ENCODE assay signal across 21 cellular contexts in genomic region chr9:135820661-135821060, GRCh38.
"Had no signal": no experiment of that assay in that cellular context is flagged by ENCODE, and none has a peak within 500 bp of the region (broad histone marks: within the 10 kb centered on the region; RNA-seq: fewer than 3 reads in every experiment).

No MANE protein-coding gene starts in this region.

- H3K4me1 Mint-ChIP-seq: mesothelial cell of epicardium, neural progenitor cell had no signal

- H3K9me3 ChIP-seq: esophagus muscularis mucosa, gastrocnemius medialis, pancreas, tibial nerve had no signal

- H3K27me3 ChIP-seq: esophagus muscularis mucosa, gastrocnemius medialis, neural progenitor cell, pancreas, tibial nerve had no signal

- ATAC-seq: effector memory CD8-positive, alpha-beta T cell; gastrocnemius medialis; natural killer cell; pancreas; right cardiac atrium; stimulated activated effector memory CD8-positive, alpha-beta T cell treated with anti-CD3 and anti-CD28 coated beads, Interleukin-12 subunit alpha, Interleukin-12 subunit beta, amount 100 ng/mL, for 72 hours; stimulated activated naive CD8-positive, alpha-beta T cell treated with anti-CD3 and anti-CD28 coated beads, Interleukin-15, Interleukin-2, amounts not matched to agents 100 U/mL and 50 U/mL, for 24 hours had no signal

- H3K4me3 Mint-ChIP-seq: dendritic cell treated with granulocyte-macrophage colony-stimulating factor and Interleukin-4, amounts not matched to agents 40 ng/mL and 50 ng/mL, for 4 days; effector memory CD8-positive, alpha-beta T cell; mesothelial cell of epicardium; natural killer cell; neural progenitor cell; stimulated activated effector memory CD8-positive, alpha-beta T cell treated with anti-CD3 and anti-CD28 coated beads, Interleukin-12 subunit alpha, Interleukin-12 subunit beta, amount 100 ng/mL, for 72 hours had no signal

- H3K27ac ChIP-seq: epithelial cell of prostate, esophagus muscularis mucosa, gastrocnemius medialis, neural progenitor cell, pancreas, tibial nerve had no signal

- H3K27ac Mint-ChIP-seq: dendritic cell treated with granulocyte-macrophage colony-stimulating factor and Interleukin-4, amounts not matched to agents 40 ng/mL and 50 ng/mL, for 4 days; effector memory CD8-positive, alpha-beta T cell; mesothelial cell of epicardium; natural killer cell; neural progenitor cell; stimulated activated effector memory CD8-positive, alpha-beta T cell treated with anti-CD3 and anti-CD28 coated beads, Interleukin-12 subunit alpha, Interleukin-12 subunit beta, amount 100 ng/mL, for 72 hours had no signal

- H3K4me3 ChIP-seq: esophagus muscularis mucosa, gastrocnemius medialis, neural progenitor cell, pancreas, smooth muscle cell, tibial nerve had no signal

- H3K27me3 Mint-ChIP-seq: dendritic cell treated with granulocyte-macrophage colony-stimulating factor and Interleukin-4, amounts not matched to agents 40 ng/mL and 50 ng/mL, for 4 days; effector memory CD8-positive, alpha-beta T cell; progenitor cell of endocrine pancreas had no signal

- DNase-seq: central memory CD4-positive, alpha-beta T cell; effector memory CD8-positive, alpha-beta T cell; gastrocnemius medialis; glutamatergic neuron; mammary epithelial cell; natural killer cell; occipital lobe; pancreas; stimulated activated CD4-positive, alpha-beta T cell treated with anti-CD3 and anti-CD28 coated beads, Interleukin-4, amount 100 ng/mL, for 1 hour; stimulated activated CD8-positive, alpha-beta memory T cell treated with anti-CD3 and anti-CD28 coated beads, Interleukin-4, amount 100 ng/mL, for 48 hours; stimulated activated naive CD8-positive, alpha-beta T cell treated with anti-CD3 and anti-CD28 coated beads, Interleukin-15, Interleukin-2, amounts not matched to agents 100 U/mL and 50 U/mL, for 24 hours had no signal

- H3K4me1 ChIP-seq: esophagus muscularis mucosa, gastrocnemius medialis, neural progenitor cell, pancreas, tibial nerve had no signal
